In the genomic region with DNA sequence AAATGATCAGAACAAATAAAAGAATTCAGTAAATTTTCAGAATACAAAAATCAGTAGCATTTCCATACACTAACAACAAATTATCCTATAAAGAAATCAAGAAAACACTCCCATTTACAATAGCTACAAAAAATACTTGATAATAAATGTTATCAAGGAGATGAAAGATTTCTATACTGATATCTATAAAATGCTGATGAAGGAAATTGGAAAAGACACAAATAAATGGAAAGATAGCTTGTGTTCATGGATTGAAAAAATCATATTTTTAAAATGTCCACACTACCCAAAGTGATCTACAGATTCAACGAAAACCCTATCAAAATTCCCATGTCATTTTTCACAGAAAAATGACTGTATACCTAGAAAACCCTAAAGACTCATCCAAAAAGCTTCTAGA, we compare ENCODE assay signal across 32 cellular contexts.
"Had no signal": no experiment of that assay in that cellular context is flagged by ENCODE, and none has a peak within 500 bp of the region (broad histone marks: within the 10 kb centered on the region; RNA-seq: fewer than 3 reads in every experiment).

No MANE protein-coding gene starts in this region.

- H3K4me2 ChIP-seq: smooth muscle cell had no signal

- ATAC-seq: naive thymus-derived CD8-positive, alpha-beta T cell; natural killer cell treated with Interleukin-12 subunit alpha and Interleukin-12 subunit beta and Interleukin-15 and Interleukin-18, amount 100 ng/mL, for 72 hours; psoas muscle; right cardiac atrium; sciatic nerve; stimulated activated memory B cell treated with anti-CD40 and anti-IgM and Interleukin-4, amounts not matched to agents 10 μg/mL and 1 μg/mL and 100 μg/mL, for 72 hours; stimulated activated naive CD8-positive, alpha-beta T cell treated with anti-CD3 and anti-CD28 coated beads, Interleukin-15, amount 100 ng/mL, for 72 hours; stimulated activated naive CD8-positive, alpha-beta T cell treated with anti-CD3 and anti-CD28 coated beads, Interleukin-15, Interleukin-2, amounts not matched to agents 100 U/mL and 50 U/mL, for 24 hours; upper lobe of right lung had no signal

- H3K27ac ChIP-seq: neutrophil, parathyroid adenoma, psoas muscle, skin epidermis, spleen, suprapubic skin, testis, tibial artery, transverse colon, upper lobe of right lung, uterus had no signal

- H3K9me3 Mint-ChIP-seq: natural killer cell treated with Interleukin-12 subunit alpha and Interleukin-12 subunit beta and Interleukin-15 and Interleukin-18, amount 100 ng/mL, for 72 hours; stimulated activated memory B cell treated with anti-CD40 and anti-IgM and Interleukin-4, amounts not matched to agents 10 μg/mL and 1 μg/mL and 100 μg/mL, for 72 hours had no signal

- H3K4me3 Mint-ChIP-seq: naive thymus-derived CD8-positive, alpha-beta T cell; natural killer cell treated with Interleukin-12 subunit alpha and Interleukin-12 subunit beta and Interleukin-15 and Interleukin-18, amount 100 ng/mL, for 72 hours; nephron progenitor cell; neural crest cell; stimulated activated memory B cell treated with anti-CD40 and anti-IgM and Interleukin-4, amounts not matched to agents 10 μg/mL and 1 μg/mL and 100 μg/mL, for 72 hours; stimulated activated naive CD8-positive, alpha-beta T cell treated with anti-CD3 and anti-CD28 coated beads, Interleukin-15, amount 100 ng/mL, for 72 hours; type B pancreatic cell had no signal

- H3K4me1 ChIP-seq: parathyroid adenoma, psoas muscle, spleen, suprapubic skin, testis, tibial artery, transverse colon, upper lobe of right lung, uterus had no signal

- H3K4me3 ChIP-seq: psoas muscle, skin epidermis, smooth muscle cell, spleen, suprapubic skin, testis, tibial artery, transverse colon, upper lobe of right lung, uterus had no signal

- H3K27ac Mint-ChIP-seq: naive thymus-derived CD8-positive, alpha-beta T cell; nephron progenitor cell; progenitor cell of endocrine pancreas; stimulated activated memory B cell treated with anti-CD40 and anti-IgM and Interleukin-4, amounts not matched to agents 10 μg/mL and 1 μg/mL and 100 μg/mL, for 72 hours; stimulated activated naive CD8-positive, alpha-beta T cell treated with anti-CD3 and anti-CD28 coated beads, Interleukin-15, amount 100 ng/mL, for 72 hours; type B pancreatic cell had no signal

- H3K4me1 Mint-ChIP-seq: naive thymus-derived CD8-positive, alpha-beta T cell; nephron progenitor cell; neural crest cell; stimulated activated naive CD8-positive, alpha-beta T cell treated with anti-CD3 and anti-CD28 coated beads, Interleukin-15, amount 100 ng/mL, for 72 hours had no signal

- H2AFZ ChIP-seq: parathyroid adenoma had no signal

- H3K9me3 ChIP-seq: neutrophil, suprapubic skin, testis, upper lobe of right lung, uterus had no signal

- DNase-seq: naive thymus-derived CD8-positive, alpha-beta T cell; nephron progenitor cell; nucleus accumbens; posterior cingulate gyrus; psoas muscle; right cardiac atrium; spleen; stimulated activated CD4-positive, alpha-beta T cell treated with anti-CD3 and anti-CD28 coated beads, Interleukin-12 subunit alpha, Interleukin-12 subunit beta, amount 100 ng/mL, for 4 hours; stimulated activated CD4-positive, alpha-beta T cell treated with anti-CD3 and anti-CD28 coated beads, Interleukin-1b, Interleukin-23, amount 100 ng/mL, for 48 hours; stimulated activated CD4-positive, alpha-beta T cell treated with anti-CD3 and anti-CD28 coated beads, Interleukin-4, amount 100 ng/mL, for 1 hour; stimulated activated CD4-positive, alpha-beta T cell treated with anti-CD3 and anti-CD28 coated beads, Interleukin-4, amount 100 ng/mL, for 4 hours; stimulated activated CD8-positive, alpha-beta memory T cell treated with anti-CD3 and anti-CD28 coated beads, Interleukin-4, amount 100 ng/mL, for 48 hours; stimulated activated naive CD4-positive, alpha-beta T cell; stimulated activated naive CD8-positive, alpha-beta T cell treated with anti-CD3 and anti-CD28 coated beads, Interleukin-15, amount 100 ng/mL, for 72 hours; stimulated activated naive CD8-positive, alpha-beta T cell treated with anti-CD3 and anti-CD28 coated beads, Interleukin-15, Interleukin-2, amounts not matched to agents 100 U/mL and 50 U/mL, for 24 hours; substantia nigra; testis; tibial artery; transverse colon; upper lobe of right lung; uterus had no signal

- H3K36me3 ChIP-seq: uterus had no signal

- H3K9ac ChIP-seq: parathyroid adenoma had no signal

- H3K27me3 ChIP-seq: neutrophil, spleen, suprapubic skin, testis, tibial artery, transverse colon, upper lobe of right lung, uterus had no signal

- H3K27me3 Mint-ChIP-seq: naive thymus-derived CD8-positive, alpha-beta T cell; natural killer cell treated with Interleukin-12 subunit alpha and Interleukin-12 subunit beta and Interleukin-15 and Interleukin-18, amount 100 ng/mL, for 72 hours; progenitor cell of endocrine pancreas; stimulated activated memory B cell treated with anti-CD40 and anti-IgM and Interleukin-4, amounts not matched to agents 10 μg/mL and 1 μg/mL and 100 μg/mL, for 72 hours; stimulated activated naive CD8-positive, alpha-beta T cell treated with anti-CD3 and anti-CD28 coated beads, Interleukin-15, amount 100 ng/mL, for 72 hours; type B pancreatic cell had no signal
